In genomic region chr13:106657104-106657503, GRCh38 we compare ENCODE assay signal across 13 cellular contexts.
DNase-seq lines count a peak whose midpoint lies in the region; ATAC-seq and TF ChIP-seq lines count a peak whose summit lies in the region.
"Had no signal": no experiment of that assay in that cellular context is flagged by ENCODE, and none has a peak within 500 bp of the region (broad histone marks: within the 10 kb centered on the region; RNA-seq: fewer than 3 reads in every experiment).

No MANE protein-coding gene starts in this region.

- no peak for TF ChIP-seq EP300 in sigmoid colon (IDR thresholded peaks at IDR 0.05)

- H3K36me3 Mint-ChIP-seq in endodermal cell (ENCODE audit: low read depth): no peaks in the 10 kb centered on the region
- H3K36me3 Mint-ChIP-seq: CD4-positive, CD25-positive, alpha-beta regulatory T cell had no signal

- ATAC-seq in HG02981 (IDR thresholded peaks at IDR 0.05; ENCODE audit: unreplicated experiment): no peak

- no peak overlapping the region for H3K4me3 ChIP-seq in BLaER1
- no peak overlapping the region for H3K4me3 ChIP-seq in endodermal cell (ENCODE audit: low read length)
- H3K4me3 ChIP-seq in sigmoid colon: no peak overlapping the region
- H3K4me3 ChIP-seq: GM23248, HAP-1 had no signal

- H3K9me3 Mint-ChIP-seq in endodermal cell: no peaks in the 10 kb centered on the region

- no peak overlapping the region for H3K4me3 Mint-ChIP-seq in endodermal cell
- H3K4me3 Mint-ChIP-seq: CD4-positive, CD25-positive, alpha-beta regulatory T cell had no signal

- TF ChIP-seq POLR2A in sigmoid colon (IDR thresholded peaks at IDR 0.05): no peak

- H3K36me3 ChIP-seq in BLaER1 (no peaks in the 10 kb centered on the region), endodermal cell (ENCODE audit: control insufficient read depth, insufficient read depth, low read length) (no peaks in the 10 kb centered on the region), sigmoid colon (no peaks in the 10 kb centered on the region)
- H3K36me3 ChIP-seq: HAP-1 had no signal

- no peak overlapping the region for H3K27ac Mint-ChIP-seq in endodermal cell
- H3K27ac Mint-ChIP-seq: CD4-positive, CD25-positive, alpha-beta regulatory T cell had no signal

- H3K4me1 ChIP-seq in BLaER1 (peaks cover 12% of the 10 kb centered on the region), endodermal cell (ENCODE audit: control insufficient read depth, insufficient read depth, low read length) (no peaks in the 10 kb centered on the region), sigmoid colon (no peaks in the 10 kb centered on the region)
- H3K4me1 ChIP-seq: Caco-2, HAP-1 had no signal

- H3K27me3 Mint-ChIP-seq in endodermal cell (ENCODE audit: insufficient read depth): no peaks in the 10 kb centered on the region
- H3K27me3 Mint-ChIP-seq: CD4-positive, CD25-positive, alpha-beta regulatory T cell had no signal

- TF ChIP-seq CTCF in endodermal cell (conservative IDR thresholded peaks at IDR 0.05) (no peak), sigmoid colon (IDR thresholded peaks at IDR 0.05) (no peak)

- no peak overlapping the region for H3K27ac ChIP-seq in BLaER1
- peak overlapping the region; percentile 27 for H3K27ac ChIP-seq in endodermal cell (ENCODE audit: low read depth, low read length)
- no peak overlapping the region for H3K27ac ChIP-seq in sigmoid colon
- H3K27ac ChIP-seq: GM23248, HL-60 had no signal

- WGBS in endodermal cell (ENCODE audit: insufficient coverage in 1 of 2, insufficient read length in 1 of 2), 2 experiments: 87% methylated on average over 3 of the region's 3 CpGs
- 73 to 80% methylated on average over 3 of the region's 3 CpGs for WGBS in sigmoid colon, 2 donors

- H3K9me3 ChIP-seq in BLaER1 (peaks cover 8% of the 10 kb centered on the region; the same call in 1 of the 2 replicates), endodermal cell (ENCODE audit: control insufficient read depth, low read length) (no peaks in the 10 kb centered on the region), sigmoid colon (no peaks in the 10 kb centered on the region)
- H3K9me3 ChIP-seq: HAP-1 had no signal

- peaks cover 15% of the 10 kb centered on the region for H3K4me1 Mint-ChIP-seq in endodermal cell
- H3K4me1 Mint-ChIP-seq: CD4-positive, CD25-positive, alpha-beta regulatory T cell had no signal

- no peak overlapping the region for H3K9ac ChIP-seq in BLaER1
- no peak overlapping the region for H3K9ac ChIP-seq in endodermal cell (ENCODE audit: extremely low read depth, low read length, poor library complexity, severe bottlenecking)
- H3K9ac ChIP-seq: GM23248 had no signal

- no peaks in the 10 kb centered on the region for H4K20me1 ChIP-seq in BLaER1

- H3K27me3 ChIP-seq in BLaER1: no peaks in the 10 kb centered on the region
- no peaks in the 10 kb centered on the region for H3K27me3 ChIP-seq in endodermal cell (ENCODE audit: control insufficient read depth, insufficient read depth, low read length, poor library complexity, severe bottlenecking)
- no peaks in the 10 kb centered on the region for H3K27me3 ChIP-seq in sigmoid colon

- intact Hi-C loops in sigmoid colon (cut with DNase I): no loop called here

- peak overlapping the region; percentile 30 for H3K4me2 ChIP-seq in BLaER1

- DNase-seq in SK-N-DZ (ENCODE audit: low spot score) (peak; percentile 35), endodermal cell (no peak), sigmoid colon (no peak), hippocampal formation (lab: John Stamatoyannopoulos, UW) (no peak)
- DNase-seq: ACHN; C1 segment of cervical spinal cord; Caco-2; CD4-positive, CD25-positive, alpha-beta regulatory T cell; GM23248 had no signal
